Comparison of ENCODE assay signal across 14 cellular contexts in the genomic region with DNA sequence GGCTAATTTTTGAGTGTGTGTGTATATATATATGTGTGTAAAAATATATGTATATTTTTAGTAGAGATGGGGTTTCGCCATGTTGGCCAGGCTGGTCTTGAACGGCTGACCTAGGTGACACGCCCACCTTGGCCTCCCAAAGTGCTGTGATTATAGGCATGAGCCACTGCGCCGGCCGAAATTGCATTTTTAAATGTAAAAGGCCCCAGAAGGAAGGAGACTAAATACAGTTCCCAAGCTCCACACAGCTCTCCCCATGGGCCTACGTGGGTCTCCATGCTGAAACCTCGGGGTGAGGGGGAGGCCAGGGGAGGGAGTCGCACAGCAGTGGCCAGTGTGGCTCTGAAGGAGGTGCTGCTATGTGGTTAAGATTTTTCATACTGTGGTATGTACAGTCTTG.
"Had no signal": no experiment of that assay in that cellular context is flagged by ENCODE, and none has a peak within 500 bp of the region (broad histone marks: within the 10 kb centered on the region; RNA-seq: fewer than 3 reads in every experiment).

No MANE protein-coding gene starts in this region.

- H3K27ac Mint-ChIP-seq: activated T-helper 1 cell treated with anti-CD3 and anti-CD28 coated beads, Interleukin-12 subunit alpha, Interleukin-12 subunit beta, Interleukin-2, Interleukin-4 antibody, amounts not matched to agents 30 ng/mL and 10 ng/mL and 1 ng/mL, durations not matched to agents 14 hours and 24 hours and 36 hours; memory B cell; stimulated activated naive B cell treated with anti-CD40 and anti-IgM and Interleukin-4, amounts not matched to agents 10 μg/mL and 1 μg/mL and 100 μg/mL, for 72 hours; T-helper 2 cell treated with Interferon-gamma antibody and Interleukin-4, amounts not matched to agents 5 μg/mL and 100 μg/mL, for 36 hours had no signal

- ATAC-seq: effector memory CD8-positive, alpha-beta T cell; left ventricle myocardium superior; stimulated activated naive B cell treated with anti-CD40 and anti-IgM and Interleukin-4, amounts not matched to agents 10 μg/mL and 1 μg/mL and 100 μg/mL, for 72 hours had no signal

- H3K9me3 ChIP-seq: adrenal gland, esophagus squamous epithelium, heart right ventricle, neutrophil had no signal

- DNase-seq: activated gamma-delta T cell treated with Interleukin-2 at 50 U/mL for 16 hours; adrenal gland; effector memory CD8-positive, alpha-beta T cell; esophagus squamous epithelium; heart right ventricle; kidney glomerular epithelial cell; left ventricle myocardium superior; natural killer cell; stimulated activated naive B cell treated with anti-CD40 and anti-IgM and Interleukin-4, amounts not matched to agents 10 μg/mL and 1 μg/mL and 100 μg/mL, for 72 hours had no signal

- H3K27me3 ChIP-seq: adrenal gland, esophagus squamous epithelium, heart right ventricle, neutrophil had no signal

- H3K4me1 ChIP-seq: adrenal gland, parathyroid adenoma had no signal

- H3K36me3 Mint-ChIP-seq: memory B cell; natural killer cell; stimulated activated naive B cell treated with anti-CD40 and anti-IgM and Interleukin-4, amounts not matched to agents 10 μg/mL and 1 μg/mL and 100 μg/mL, for 72 hours had no signal

- H3K4me3 Mint-ChIP-seq: activated T-helper 1 cell treated with anti-CD3 and anti-CD28 coated beads, Interleukin-12 subunit alpha, Interleukin-12 subunit beta, Interleukin-2, Interleukin-4 antibody, amounts not matched to agents 30 ng/mL and 10 ng/mL and 1 ng/mL, durations not matched to agents 14 hours and 24 hours and 36 hours; memory B cell; natural killer cell; stimulated activated naive B cell treated with anti-CD40 and anti-IgM and Interleukin-4, amounts not matched to agents 10 μg/mL and 1 μg/mL and 100 μg/mL, for 72 hours had no signal

- H3K27ac ChIP-seq: adrenal gland, neutrophil, parathyroid adenoma had no signal

- H3K9ac ChIP-seq: parathyroid adenoma had no signal

- H3K9me3 Mint-ChIP-seq: activated T-helper 1 cell treated with anti-CD3 and anti-CD28 coated beads, Interleukin-12 subunit alpha, Interleukin-12 subunit beta, Interleukin-2, Interleukin-4 antibody, amounts not matched to agents 30 ng/mL and 10 ng/mL and 1 ng/mL, durations not matched to agents 14 hours and 24 hours and 36 hours; effector memory CD8-positive, alpha-beta T cell; memory B cell; natural killer cell; stimulated activated naive B cell treated with anti-CD40 and anti-IgM and Interleukin-4, amounts not matched to agents 10 μg/mL and 1 μg/mL and 100 μg/mL, for 72 hours; T-helper 2 cell treated with Interferon-gamma antibody and Interleukin-4, amounts not matched to agents 5 μg/mL and 100 μg/mL, for 36 hours had no signal

- H3K36me3 ChIP-seq: adrenal gland, esophagus squamous epithelium, heart right ventricle, neutrophil had no signal

- H3K4me3 ChIP-seq: adrenal gland, esophagus squamous epithelium, heart right ventricle had no signal
